11 cellular contexts compared by ENCODE assay signal in genomic region chr4:152189451-152190179, GRCh38.
DNase-seq lines count a peak whose midpoint lies in the region; ATAC-seq, FAIRE-seq and TF ChIP-seq lines count a peak whose summit lies in the region.
"Had no signal": no experiment of that assay in that cellular context is flagged by ENCODE, and none has a peak within 500 bp of the region (broad histone marks: within the 10 kb centered on the region; RNA-seq: fewer than 3 reads in every experiment).

No MANE protein-coding gene starts in this region.

- H3K9me3 ChIP-seq in GM12878 (replicated peaks; ENCODE audit: control insufficient read depth, insufficient read depth, low read length): no peaks in the 10 kb centered on the region; the same call in 2 of the 3 replicates

- TF ChIP-seq POLR2A in GM12878 (IDR thresholded peaks at IDR 0.05; ENCODE audit: low read depth, low read length): no peak

- in situ Hi-C loops in GM12878 (cut with MboI): no loop called here

- H3K4me3 ChIP-seq in GM12878: no peak overlapping the region

- no peaks in the 10 kb centered on the region for H3K36me3 ChIP-seq in GM12878 (ENCODE audit: control insufficient read depth in 2 of 2, insufficient read depth in 2 of 2, low read length in 1 of 2)

- H3K4me1 ChIP-seq in GM12878 (ENCODE audit: control insufficient read depth, insufficient read depth, low read length): peaks cover 23% of the 10 kb centered on the region

- no peak for TF ChIP-seq RAD21 in GM12878 (IDR thresholded peaks at IDR 0.05; ENCODE audit: insufficient read depth, low read depth, low read length)

- RAD21 ChIA-PET in GM12878 (lab: Charles Lee; ENCODE audit: unreplicated experiment): interaction anchor here (0.8 to 1.5 kb wide), 3 partner anchors 15 to 89 kb away, joined by 3 to 6 read pairs (median 3); no protein-coding TSS in a partner anchor

- no peak for TF ChIP-seq EP300 in GM12878 (IDR thresholded peaks at IDR 0.05; ENCODE audit: borderline replicate concordance in 1 of 2, control insufficient read depth in 1 of 2, low read depth in 2 of 2, low read length in 2 of 2)

- peak; percentile 62 for ATAC-seq in GM18499 (IDR thresholded peaks at IDR 0.05; ENCODE audit: insufficient read depth, unreplicated experiment)
- ATAC-seq in GM21423 (IDR thresholded peaks at IDR 0.05; ENCODE audit: unreplicated experiment): peak; percentile 86
- ATAC-seq in HG03196 (IDR thresholded peaks at IDR 0.05; ENCODE audit: unreplicated experiment): peak; percentile 80
- peak; percentile 86 for ATAC-seq in GM12878
- ATAC-seq in stimulated activated naive CD8-positive, alpha-beta T cell treated with anti-CD3 and anti-CD28 coated beads, Interleukin-15, Interleukin-2, amounts not matched to agents 100 U/mL and 50 U/mL, for 24 hours: no peak
- no peak for ATAC-seq in HG03439 (IDR thresholded peaks at IDR 0.05; ENCODE audit: unreplicated experiment)

- no peaks in the 10 kb centered on the region for H3K79me2 ChIP-seq in GM12878 (ENCODE audit: control insufficient read depth, insufficient read depth, low read length)

- no peaks in the 10 kb centered on the region for H3K27me3 ChIP-seq in GM12878 (replicated peaks in 1 of 2; ENCODE audit: control insufficient read depth in 2 of 2, insufficient read depth in 2 of 2, low read length in 1 of 2)

- POLR2A ChIA-PET in GM12878 (lab: Charles Lee): no interaction called here

- FAIRE-seq in GM12878 (lab: Jason Lieb, UNC): no peak

- no peaks in the 10 kb centered on the region for H4K20me1 ChIP-seq in GM12878 (ENCODE audit: control insufficient read depth, insufficient read depth)

- no TSS peak for BruUV-seq in GM12878 (replicated peaks; lab: Mats Ljungman, UMichigan)

- WGBS in GM12878 (ENCODE audit: insufficient coverage, insufficient replicate concordance, low lambda C conversion rate, missing lambda C conversion rate): 0% methylated on average over 4 of the region's 4 CpGs

- CTCF ChIA-PET in GM12878 (lab: Yijun Ruan, JAX): interaction anchor here (0.7 to 1.0 kb wide), 4 partner anchors 15 to 88 kb away, joined by 3 to 4 read pairs (median 3); no protein-coding TSS in a partner anchor

- peak overlapping the region; percentile 45 for H3K27ac ChIP-seq in GM12878 (ENCODE audit: control insufficient read depth, insufficient read depth)
- H3K27ac ChIP-seq: epithelial cell of prostate had no signal

- peak; percentile 45 for DNase-seq in GM12878 (ENCODE audit: low read depth, low spot score)
- no peak for DNase-seq in stimulated activated naive CD8-positive, alpha-beta T cell treated with anti-CD3 and anti-CD28 coated beads, Interleukin-15, Interleukin-2, amounts not matched to agents 100 U/mL and 50 U/mL, for 24 hours
- no peak for DNase-seq in activated T-cell treated with anti-CD3 and anti-CD28 coated beads, Interleukin-2, amount 50 U/mL, for 48 hours
- DNase-seq in T1000 (lab: John Stamatoyannopoulos, UW): no peak
- DNase-seq: NCI-H524; stimulated activated CD4-positive, alpha-beta T cell treated with anti-CD3 and anti-CD28 coated beads, Interleukin-12 subunit alpha, Interleukin-12 subunit beta, amount 100 ng/mL, for 4 hours had no signal

- H2AFZ ChIP-seq in GM12878 (ENCODE audit: control insufficient read depth, low read depth, low read length): peak overlapping the region; percentile 33; the same call in 1 of the 2 replicates

- SMC1A ChIA-PET in GM12878 (lab: Charles Lee; ENCODE audit: uncharacterized antibody, unreplicated experiment): no interaction called here

- H3K9ac ChIP-seq in GM12878 (ENCODE audit: control insufficient read depth, insufficient read depth, low read length): 0 out of 2 replicates have a peak overlapping the region, but pooled peaks have one; percentile 5

- intact Hi-C loops in GM12878 (cut with micrococcal nuclease; ENCODE audit: unreplicated experiment): no loop called here

- TF ChIP-seq CTCF in GM12878 (IDR thresholded peaks at IDR 0.05 in 2 of 3, conservative IDR thresholded peaks at IDR 0.05 in 1 of 3; ENCODE audit: control insufficient read depth in 2 of 3, extremely low read depth in 1 of 3, insufficient read depth in 1 of 3, low read depth in 3 of 3, low read length in 3 of 3): no peak

- peak overlapping the region; percentile 26 for H3K4me2 ChIP-seq in GM12878 (ENCODE audit: control insufficient read depth, insufficient read depth)

TF ChIP-seq in GM12878, 131 proteins besides CTCF, POLR2A, EP300 and RAD21 (continues in another document):
- TF ChIP-seq ZNF592 (IDR thresholded peaks at IDR 0.05): no peak
- TF ChIP-seq TCF7 (IDR thresholded peaks at IDR 0.05; ENCODE audit: borderline replicate concordance): peak; percentile 85
- no peak for TF ChIP-seq RELA (IDR thresholded peaks at IDR 0.05; ENCODE audit: borderline replicate concordance, partially characterized antibody)
- peak; percentile 78 for TF ChIP-seq CREM (IDR thresholded peaks at IDR 0.05; ENCODE audit: low read depth)
- TF ChIP-seq TCF12 (IDR thresholded peaks at IDR 0.05; ENCODE audit: low read depth, low read length): 0 out of 2 replicates have a peak, but pooled peaks have one; percentile 71
- TF ChIP-seq ZZZ3 (IDR thresholded peaks at IDR 0.05; ENCODE audit: control insufficient read depth, insufficient read length, low read depth): no peak
- TF ChIP-seq GABPA (IDR thresholded peaks at IDR 0.05; ENCODE audit: low read depth): 0 out of 2 replicates have a peak, but pooled peaks have one; percentile 30
- TF ChIP-seq RUNX3 (IDR thresholded peaks at IDR 0.05; ENCODE audit: low read length): peak; percentile 96
- TF ChIP-seq, protein P1, sequence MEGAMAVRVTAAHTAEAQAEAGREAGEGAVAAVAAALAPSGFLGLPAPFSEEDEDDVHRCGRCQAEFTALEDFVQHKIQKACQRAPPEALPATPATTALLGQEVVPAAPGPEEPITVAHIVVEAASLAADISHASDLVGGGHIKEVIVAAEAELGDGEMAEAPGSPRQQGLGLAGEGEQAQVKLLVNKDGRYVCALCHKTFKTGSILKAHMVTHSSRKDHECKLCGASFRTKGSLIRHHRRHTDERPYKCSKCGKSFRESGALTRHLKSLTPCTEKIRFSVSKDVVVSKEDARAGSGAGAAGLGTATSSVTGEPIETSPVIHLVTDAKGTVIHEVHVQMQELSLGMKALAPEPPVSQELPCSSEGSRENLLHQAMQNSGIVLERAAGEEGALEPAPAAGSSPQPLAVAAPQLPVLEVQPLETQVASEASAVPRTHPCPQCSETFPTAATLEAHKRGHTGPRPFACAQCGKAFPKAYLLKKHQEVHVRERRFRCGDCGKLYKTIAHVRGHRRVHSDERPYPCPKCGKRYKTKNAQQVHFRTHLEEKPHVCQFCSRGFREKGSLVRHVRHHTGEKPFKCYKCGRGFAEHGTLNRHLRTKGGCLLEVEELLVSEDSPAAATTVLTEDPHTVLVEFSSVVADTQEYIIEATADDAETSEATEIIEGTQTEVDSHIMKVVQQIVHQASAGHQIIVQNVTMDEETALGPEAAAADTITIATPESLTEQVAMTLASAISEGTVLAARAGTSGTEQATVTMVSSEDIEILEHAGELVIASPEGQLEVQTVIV (IDR thresholded peaks at IDR 0.05; ENCODE audit: borderline replicate concordance, partially characterized antibody): no peak
- peak; percentile 42 for TF ChIP-seq IKZF1 (conservative IDR thresholded peaks at IDR 0.05)
- TF ChIP-seq NFIC (IDR thresholded peaks at IDR 0.05; ENCODE audit: low read depth, low read length): peak; percentile 92
- TF ChIP-seq ETV6 (conservative IDR thresholded peaks at IDR 0.05 in 1 of 2, IDR thresholded peaks at IDR 0.05 in 1 of 2; ENCODE audit: borderline replicate concordance in 1 of 2, low read depth in 1 of 2): peak in 1 of 2 experiments; percentile 87; a peak in 2 of 4 replicates
- peak; percentile 92 for TF ChIP-seq ZNF24 (IDR thresholded peaks at IDR 0.05)
- TF ChIP-seq, protein P2, sequence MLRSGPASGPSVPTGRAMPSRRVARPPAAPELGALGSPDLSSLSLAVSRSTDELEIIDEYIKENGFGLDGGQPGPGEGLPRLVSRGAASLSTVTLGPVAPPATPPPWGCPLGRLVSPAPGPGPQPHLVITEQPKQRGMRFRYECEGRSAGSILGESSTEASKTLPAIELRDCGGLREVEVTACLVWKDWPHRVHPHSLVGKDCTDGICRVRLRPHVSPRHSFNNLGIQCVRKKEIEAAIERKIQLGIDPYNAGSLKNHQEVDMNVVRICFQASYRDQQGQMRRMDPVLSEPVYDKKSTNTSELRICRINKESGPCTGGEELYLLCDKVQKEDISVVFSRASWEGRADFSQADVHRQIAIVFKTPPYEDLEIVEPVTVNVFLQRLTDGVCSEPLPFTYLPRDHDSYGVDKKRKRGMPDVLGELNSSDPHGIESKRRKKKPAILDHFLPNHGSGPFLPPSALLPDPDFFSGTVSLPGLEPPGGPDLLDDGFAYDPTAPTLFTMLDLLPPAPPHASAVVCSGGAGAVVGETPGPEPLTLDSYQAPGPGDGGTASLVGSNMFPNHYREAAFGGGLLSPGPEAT (IDR thresholded peaks at IDR 0.05; ENCODE audit: low read depth): no peak

Comparison
In these comparisons a context has a peak if more than half of its experiments do, and no peak if none do; other contexts are left out.
1. ATAC-seq: peak in GM18499 (single experiment), GM21423 (single experiment), HG03196 (single experiment) and GM12878 (single experiment); none in stimulated activated naive CD8-positive, alpha-beta T cell treated with anti-CD3 and anti-CD28 coated beads, Interleukin-15, Interleukin-2, amounts not matched to agents 100 U/mL and 50 U/mL, for 24 hours (single experiment) and HG03439 (single experiment).